ENCODE assay signal across 20 cellular contexts in genomic region chr2:2024751-2025481, GRCh38.
"Had no signal": no experiment of that assay in that cellular context is flagged by ENCODE, and none has a peak within 500 bp of the region (broad histone marks: within the 10 kb centered on the region; RNA-seq: fewer than 3 reads in every experiment).

No MANE protein-coding gene starts in this region.

- H3K36me3 ChIP-seq: lower lobe of right lung, neural progenitor cell, thyroid gland, upper lobe of right lung, WERI-Rb-1 had no signal

- H3K27me3 Mint-ChIP-seq: activated T-cell treated with anti-CD3 and anti-CD28 coated beads, Interleukin-2, amount 50 U/mL, for 24 hours; T-cell had no signal

- H3K27ac ChIP-seq: hepatocyte, lower lobe of right lung, neural progenitor cell, thyroid gland, upper lobe of right lung, WERI-Rb-1 had no signal

- H3K4me1 ChIP-seq: lower lobe of right lung, thyroid gland, upper lobe of right lung had no signal

- H3K27ac Mint-ChIP-seq: activated CD8-positive, alpha-beta T cell treated with anti-CD3 and anti-CD28 coated beads, Interleukin-2, amount 10 ng/mL, durations not matched to agents 7 days and 5 days; activated T-cell treated with anti-CD3 and anti-CD28 coated beads, Interleukin-2, amount 50 U/mL, for 24 hours; activated T-helper 17 cell treated with anti-CD3 and anti-CD28 coated beads, Interleukin-2, amount 50 U/mL, for 72 hours; dendritic cell treated with granulocyte-macrophage colony-stimulating factor and Interleukin-4, amounts not matched to agents 40 ng/mL and 50 ng/mL, for 4 days; naive thymus-derived CD4-positive, alpha-beta T cell; neural progenitor cell; T-cell had no signal

- H3K9me3 ChIP-seq: lower lobe of right lung, thyroid gland, upper lobe of right lung had no signal

- H3K4me3 Mint-ChIP-seq: activated CD8-positive, alpha-beta T cell treated with anti-CD3 and anti-CD28 coated beads, Interleukin-2, amount 10 ng/mL, durations not matched to agents 7 days and 5 days; activated T-cell treated with anti-CD3 and anti-CD28 coated beads, Interleukin-2, amount 50 U/mL, for 24 hours; activated T-helper 17 cell treated with anti-CD3 and anti-CD28 coated beads, Interleukin-2, amount 50 U/mL, for 72 hours; dendritic cell treated with granulocyte-macrophage colony-stimulating factor and Interleukin-4, amounts not matched to agents 40 ng/mL and 50 ng/mL, for 4 days; naive thymus-derived CD4-positive, alpha-beta T cell; neural progenitor cell; T-cell had no signal

- H3K4me1 Mint-ChIP-seq: activated T-helper 17 cell treated with anti-CD3 and anti-CD28 coated beads, Interleukin-2, amount 50 U/mL, for 72 hours; naive thymus-derived CD4-positive, alpha-beta T cell; neural progenitor cell; T-cell had no signal

- H3K4me3 ChIP-seq: hepatocyte, lower lobe of right lung, neural progenitor cell, thyroid gland, upper lobe of right lung had no signal

- H3K9me3 Mint-ChIP-seq: activated T-cell treated with anti-CD3 and anti-CD28 coated beads, Interleukin-2, amount 50 U/mL, for 24 hours; activated T-helper 17 cell treated with anti-CD3 and anti-CD28 coated beads, Interleukin-2, amount 50 U/mL, for 72 hours; dendritic cell treated with granulocyte-macrophage colony-stimulating factor and Interleukin-4, amounts not matched to agents 40 ng/mL and 50 ng/mL, for 4 days; neural progenitor cell had no signal

- H3K36me3 Mint-ChIP-seq: naive thymus-derived CD4-positive, alpha-beta T cell; neural progenitor cell; T-cell had no signal

- H3K27me3 ChIP-seq: hepatocyte, neural progenitor cell, thyroid gland had no signal

- ATAC-seq: activated CD8-positive, alpha-beta T cell treated with anti-CD3 and anti-CD28 coated beads, Interleukin-2, amount 10 ng/mL, durations not matched to agents 7 days and 5 days; activated T-helper 17 cell treated with anti-CD3 and anti-CD28 coated beads, Interleukin-2, amount 50 U/mL, for 72 hours; lower lobe of right lung; naive thymus-derived CD4-positive, alpha-beta T cell; stimulated activated naive CD8-positive, alpha-beta T cell treated with anti-CD3 and anti-CD28 coated beads, Interleukin-15, Interleukin-2, amounts not matched to agents 100 U/mL and 50 U/mL, for 24 hours; T-cell; upper lobe of right lung had no signal

- DNase-seq: activated CD4-positive, alpha-beta T cell treated with anti-CD3 and anti-CD28 coated beads for 1 hour; activated CD4-positive, alpha-beta T cell treated with anti-CD3 and anti-CD28 coated beads, Interleukin-2, amount 50 U/mL, for 1 hour; activated CD8-positive, alpha-beta T cell treated with anti-CD3 and anti-CD28 coated beads, Interleukin-2, amount 10 ng/mL, durations not matched to agents 7 days and 5 days; activated naive CD4-positive, alpha-beta T cell; activated T-cell treated with anti-CD3 and anti-CD28 coated beads, Interleukin-2, amount 50 U/mL, for 24 hours; amygdala; effector CD8-positive, alpha-beta T cell; foreskin melanocyte; lower lobe of right lung; naive thymus-derived CD4-positive, alpha-beta T cell; stimulated activated CD4-positive, alpha-beta T cell treated with anti-CD3 and anti-CD28 coated beads, Interleukin-4, amount 100 ng/mL, for 4 hours; stimulated activated naive CD8-positive, alpha-beta T cell treated with anti-CD3 and anti-CD28 coated beads, Interleukin-15, Interleukin-2, amounts not matched to agents 100 U/mL and 50 U/mL, for 24 hours; T-cell; thyroid gland; upper lobe of right lung; WERI-Rb-1 had no signal
